In genomic region chr7:132569884-132570614, GRCh38 we compare ENCODE assay signal across 23 cellular contexts. TPM values are rescaled to one million over a fixed set of nuclear protein-coding genes. Genes with fewer than 3 reads are reported as not detected.
"Had no signal": no experiment of that assay in that cellular context is flagged by ENCODE, and none has a peak within 500 bp of the region (broad histone marks: within the 10 kb centered on the region; RNA-seq: fewer than 3 reads in every experiment).

No MANE protein-coding gene starts in this region.

- H3K27ac Mint-ChIP-seq: activated CD8-positive, alpha-beta T cell treated with anti-CD3 and anti-CD28 coated beads for 36 hours; activated naive CD4-positive, alpha-beta T cell treated with anti-CD3 and anti-CD28 coated beads, Interleukin-2, amount 50 U/mL, for 24 hours; activated naive CD8-positive, alpha-beta T cell treated with anti-CD3 and anti-CD28 coated beads, Interleukin-2, amount 50 U/mL, for 24 hours; activated T-helper 2 cell treated with anti-CD3 and anti-CD28 coated beads, Interferon-gamma antibody, Interleukin-2, Interleukin-4, amounts not matched to agents 10 μg/mL and 5 μg/mL and 100 μg/mL, durations not matched to agents 14 hours and 24 hours and 36 hours; mesothelial cell of epicardium; naive thymus-derived CD8-positive, alpha-beta T cell; T-helper 1 cell treated with Interleukin-12 subunit alpha and Interleukin-12 subunit beta and Interleukin-4 antibody, amounts not matched to agents 30 μg/mL and 1 μg/mL, for 36 hours; WTC11 had no signal

- H3K27me3 ChIP-seq: right atrium auricular region, testis had no signal

- H3K36me3 Mint-ChIP-seq: mesothelial cell of epicardium; naive thymus-derived CD8-positive, alpha-beta T cell; WTC11 had no signal

- H3K36me3 ChIP-seq: heart right ventricle, right atrium auricular region, transverse colon had no signal

- H3K4me3 ChIP-seq: heart right ventricle, right atrium auricular region, testis, transverse colon had no signal

- H3K27ac ChIP-seq: foreskin keratinocyte, heart right ventricle, right atrium auricular region, testis, transverse colon had no signal

- DNase-seq: activated CD4-positive, alpha-beta T cell treated with anti-CD3 and anti-CD28 coated beads for 1 hour; activated CD4-positive, alpha-beta T cell treated with anti-CD3 and anti-CD28 coated beads, Interleukin-2, amount 50 U/mL, for 1 hour; activated CD8-positive, alpha-beta T cell treated with anti-CD3 and anti-CD28 coated beads for 36 hours; activated naive CD8-positive, alpha-beta T cell treated with anti-CD3 and anti-CD28 coated beads, Interleukin-2, amount 50 U/mL, for 24 hours; activated T-cell treated with anti-CD3 and anti-CD28 coated beads, Interleukin-2, amount 50 U/mL, for 48 hours; amygdala; caudate nucleus; cortex of kidney; foreskin keratinocyte; heart right ventricle; naive thymus-derived CD8-positive, alpha-beta T cell; stimulated activated CD4-positive, alpha-beta T cell treated with anti-CD3 and anti-CD28 coated beads, Interleukin-2, amount 100 ng/mL, for 48 hours; stimulated activated naive CD8-positive, alpha-beta T cell treated with anti-CD3 and anti-CD28 coated beads, Interleukin-15, Interleukin-2, amounts not matched to agents 100 U/mL and 50 U/mL, for 24 hours; T-helper 9 cell; testis; transverse colon had no signal

- H3K4me1 ChIP-seq: foreskin keratinocyte had no signal

- H3K9me3 ChIP-seq: heart right ventricle, right atrium auricular region, testis, transverse colon had no signal

- H3K4me3 Mint-ChIP-seq: activated CD8-positive, alpha-beta T cell treated with anti-CD3 and anti-CD28 coated beads for 36 hours; activated naive CD4-positive, alpha-beta T cell treated with anti-CD3 and anti-CD28 coated beads, Interleukin-2, amount 50 U/mL, for 24 hours; activated naive CD8-positive, alpha-beta T cell treated with anti-CD3 and anti-CD28 coated beads, Interleukin-2, amount 50 U/mL, for 24 hours; mesothelial cell of epicardium; naive thymus-derived CD8-positive, alpha-beta T cell; neural crest cell; T-helper 1 cell treated with Interleukin-12 subunit alpha and Interleukin-12 subunit beta and Interleukin-4 antibody, amounts not matched to agents 30 μg/mL and 1 μg/mL, for 36 hours; WTC11 had no signal

- H3K9me3 Mint-ChIP-seq: activated CD8-positive, alpha-beta T cell treated with anti-CD3 and anti-CD28 coated beads for 36 hours; activated naive CD4-positive, alpha-beta T cell treated with anti-CD3 and anti-CD28 coated beads, Interleukin-2, amount 50 U/mL, for 24 hours; activated naive CD8-positive, alpha-beta T cell treated with anti-CD3 and anti-CD28 coated beads, Interleukin-2, amount 50 U/mL, for 24 hours; activated T-helper 2 cell treated with anti-CD3 and anti-CD28 coated beads, Interferon-gamma antibody, Interleukin-2, Interleukin-4, amounts not matched to agents 10 μg/mL and 5 μg/mL and 100 μg/mL, durations not matched to agents 14 hours and 24 hours and 36 hours; mesothelial cell of epicardium; naive thymus-derived CD8-positive, alpha-beta T cell; neural crest cell; T-helper 1 cell treated with Interleukin-12 subunit alpha and Interleukin-12 subunit beta and Interleukin-4 antibody, amounts not matched to agents 30 μg/mL and 1 μg/mL, for 36 hours; WTC11 had no signal

RNA-seq across cellular contexts. Expression of gene PLXNA4, which starts 6.2 kb away (rescaled TPM):
- total RNA-seq: foreskin keratinocyte had no signal
